15 cellular contexts compared by ENCODE assay signal in the genomic region with DNA sequence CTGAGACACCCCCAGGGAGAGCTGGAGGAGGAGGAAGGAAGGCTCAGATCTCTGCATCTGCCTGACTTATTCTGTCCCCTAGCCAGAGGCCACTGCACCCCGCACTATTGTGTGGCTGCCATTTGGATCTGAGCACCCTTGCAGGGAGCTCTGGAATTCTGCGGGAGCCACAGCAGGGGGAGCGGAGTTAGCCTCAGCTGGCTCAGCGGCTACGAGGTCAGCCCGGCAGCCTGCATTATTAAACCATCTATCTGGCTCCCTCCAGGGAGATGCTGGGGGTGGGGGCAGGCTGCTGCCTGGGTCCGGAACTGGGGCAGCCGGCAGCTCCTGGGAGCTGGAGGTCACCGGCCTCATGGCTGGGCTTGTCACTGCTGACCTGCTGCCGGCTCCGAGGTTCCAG.
"Had no signal": no experiment of that assay in that cellular context is flagged by ENCODE, and none has a peak within 500 bp of the region (broad histone marks: within the 10 kb centered on the region; RNA-seq: fewer than 3 reads in every experiment).

No MANE protein-coding gene starts in this region.

- H3K27ac ChIP-seq: brain microvascular endothelial cell, parathyroid adenoma, transverse colon had no signal

- H3K9me3 Mint-ChIP-seq: activated naive CD4-positive, alpha-beta T cell treated with anti-CD3 and anti-CD28 coated beads, Interleukin-2, amount 50 U/mL, for 24 hours; memory B cell; neural crest cell had no signal

- H3K4me1 ChIP-seq: parathyroid adenoma, transverse colon had no signal

- H3K4me3 Mint-ChIP-seq: activated naive CD4-positive, alpha-beta T cell treated with anti-CD3 and anti-CD28 coated beads, Interleukin-2, amount 50 U/mL, for 24 hours; dendritic cell treated with granulocyte-macrophage colony-stimulating factor and Interleukin-4, amounts not matched to agents 40 ng/mL and 50 ng/mL, for 4 days; memory B cell; neural crest cell; T-helper 1 cell treated with Interleukin-12 subunit alpha and Interleukin-12 subunit beta and Interleukin-4 antibody, amounts not matched to agents 30 μg/mL and 1 μg/mL, for 36 hours had no signal

- H3K27me3 ChIP-seq: brain microvascular endothelial cell had no signal

- H3K79me2 ChIP-seq: parathyroid adenoma had no signal

- H3K9me3 ChIP-seq: transverse colon had no signal

- H3K4me1 Mint-ChIP-seq: memory B cell had no signal

- H3K9ac ChIP-seq: parathyroid adenoma had no signal

- H2AFZ ChIP-seq: parathyroid adenoma had no signal

- H3K36me3 ChIP-seq: brain microvascular endothelial cell, transverse colon had no signal

- H3K27ac Mint-ChIP-seq: activated naive CD4-positive, alpha-beta T cell treated with anti-CD3 and anti-CD28 coated beads, Interleukin-2, amount 50 U/mL, for 24 hours; dendritic cell treated with granulocyte-macrophage colony-stimulating factor and Interleukin-4, amounts not matched to agents 40 ng/mL and 50 ng/mL, for 4 days; memory B cell; T-helper 1 cell treated with Interleukin-12 subunit alpha and Interleukin-12 subunit beta and Interleukin-4 antibody, amounts not matched to agents 30 μg/mL and 1 μg/mL, for 36 hours had no signal

- ATAC-seq: left colon had no signal

- H3K4me3 ChIP-seq: transverse colon had no signal

- DNase-seq: activated CD4-positive, alpha-beta T cell treated with anti-CD3 and anti-CD28 coated beads, Interleukin-2, amount 50 U/mL, for 1 hour; activated T-cell treated with anti-CD3 and anti-CD28 coated beads, Interleukin-2, amount 50 U/mL, for 1 hour; brain microvascular endothelial cell; cerebellar nuclear complex; left colon; stimulated activated CD4-positive, alpha-beta T cell treated with anti-CD3 and anti-CD28 coated beads, Interleukin-2, amount 100 ng/mL, for 24 hours; stimulated activated naive CD4-positive, alpha-beta T cell; substantia nigra; transverse colon had no signal
